Comparison of ENCODE assay signal across 8 cellular contexts in genomic region chr3:187736418-187736871, GRCh38. TPM values are rescaled to one million over a fixed set of nuclear protein-coding genes. Genes with fewer than 3 reads are reported as not detected.
DNase-seq lines count a peak whose midpoint lies in the region; ATAC-seq and TF ChIP-seq lines count a peak whose summit lies in the region.

No MANE protein-coding gene starts in this region.

- H3K79me1 ChIP-seq in neuronal stem cell (ENCODE audit: low read depth, low read length), result no peaks in the 10 kb centered on the region

- H3K27me3 ChIP-seq in heart left ventricle (no peaks in the 10 kb centered on the region), brain microvascular endothelial cell (replicated peaks) (no peaks in the 10 kb centered on the region), uterus (no peaks in the 10 kb centered on the region), neuronal stem cell (ENCODE audit: control insufficient read depth in 3 of 3, insufficient read depth in 3 of 3, low read depth in 1 of 3, low read length in 3 of 3) (peaks cover 0 to 8% (median 0%) of the 10 kb centered on the region in 3 experiments)

- H3K18ac ChIP-seq in neuronal stem cell (ENCODE audit: low read length), result no peak overlapping the region

- in situ Hi-C loops in brain microvascular endothelial cell (cut with HindIII; ENCODE audit: low pct_ligation_motif_present, low sequenced_read_pairs), result loop anchor here (25.0 kb wide), 3 partner anchors 551 to 951 kb away; no protein-coding TSS in a partner anchor

- H3K27ac ChIP-seq in heart left ventricle (peak overlapping the region; percentile 94 to 100 (median 98)), brain microvascular endothelial cell (no peak overlapping the region), uterus (peak overlapping the region; percentile 98 to 100), neuronal stem cell (replicated peaks; ENCODE audit: low read length) (no peak overlapping the region)

- H3K9me3 ChIP-seq in heart left ventricle (no peaks in the 10 kb centered on the region), uterus (no peaks in the 10 kb centered on the region), neuronal stem cell (replicated peaks in 1 of 2; ENCODE audit: control insufficient read depth in 2 of 2, insufficient read depth in 1 of 2, low read depth in 1 of 2, low read length in 2 of 2) (no peaks in the 10 kb centered on the region)

- H4K91ac ChIP-seq in neuronal stem cell (ENCODE audit: low read depth, low read length, poor library complexity), result no peak overlapping the region

- H2AK5ac ChIP-seq in neuronal stem cell (ENCODE audit: low read depth, low read length), result no peak overlapping the region

- no peak overlapping the region for H3K14ac ChIP-seq in neuronal stem cell (ENCODE audit: low read length)

- peak overlapping the region in 11 of 12 donors; percentile 6 to 89 (median 74) for H3K4me3 ChIP-seq in heart left ventricle
- H3K4me3 ChIP-seq in brain microvascular endothelial cell (ENCODE audit: low read depth, low read length), result no peak overlapping the region
- H3K4me3 ChIP-seq in uterus, result no peak overlapping the region
- H3K4me3 ChIP-seq in neuronal stem cell (ENCODE audit: low read length in 2 of 2), result no peak overlapping the region

- no peak overlapping the region for H2BK12ac ChIP-seq in neuronal stem cell (ENCODE audit: low read length)

- no peak overlapping the region for H2AFZ ChIP-seq in neuronal stem cell (ENCODE audit: low read length)

- H2BK5ac ChIP-seq in neuronal stem cell (ENCODE audit: low read length), result no peak overlapping the region

- no peak overlapping the region for H2BK120ac ChIP-seq in neuronal stem cell (ENCODE audit: low read depth, low read length)

- no peak overlapping the region for H3K4ac ChIP-seq in neuronal stem cell (ENCODE audit: low read length)

- DNase-seq in heart left ventricle (peak in 4 of 5 donors; percentile 34 to 65 (median 51)), Right ventricle myocardium superior (no peak), brain microvascular endothelial cell (peak; percentile 45), lung microvascular endothelial cell (ENCODE audit: low read depth in 2 of 2) (peak; percentile 29 to 67), uterus (no peak), germinal center (ENCODE audit: low spot score) (no peak), neuronal stem cell (ENCODE audit: low spot score) (no peak), NCI-H128 (lab: John Stamatoyannopoulos, UW; ENCODE audit: unreplicated experiment) (no peak)

- H3K4me1 ChIP-seq in heart left ventricle, result peaks cover 0 to 64% (median 41%) of the 10 kb centered on the region in 12 donors
- peaks cover 6 to 7% of the 10 kb centered on the region in 2 donors for H3K4me1 ChIP-seq in uterus
- H3K4me1 ChIP-seq in neuronal stem cell (ENCODE audit: control insufficient read depth in 2 of 2, insufficient read depth in 1 of 2, low read depth in 1 of 2, low read length in 2 of 2), result peaks cover 9 to 12% of the 10 kb centered on the region in 2 donors

- intact Hi-C loops in heart left ventricle (cut with DNase I) (loop anchor here in 6 of 10 donors (2.0 to 10.0 kb wide), 5 partner anchors 1308 to 1498 kb away; no protein-coding TSS in a partner anchor), Right ventricle myocardium superior (cut with DNase I) (no loop called here), uterus (cut with DNase I; ENCODE audit: low total_unique reads) (no loop called here)

- no peak overlapping the region for H4K8ac ChIP-seq in neuronal stem cell (ENCODE audit: low read depth, low read length)

- no peak overlapping the region for H3K9ac ChIP-seq in neuronal stem cell (ENCODE audit: low read depth, low read length, poor library complexity)

- no peak overlapping the region for H3K23ac ChIP-seq in neuronal stem cell (ENCODE audit: low read depth, low read length, poor library complexity)

- ATAC-seq in heart left ventricle, result no peak
- ATAC-seq in Right ventricle myocardium superior (ENCODE audit: poor library complexity), result no peak

- WGBS in heart left ventricle, 4 donors, result 55 to 63% (median 56%) methylated on average over 8 of the region's 8 CpGs
- no CpG with 5 or more reads among the region's 8 CpGs for WGBS in neuronal stem cell (ENCODE audit: extremely low coverage in 2 of 2, insufficient read length in 2 of 2, insufficient replicate concordance in 1 of 2), 2 donors

- no peak overlapping the region for H2BK15ac ChIP-seq in neuronal stem cell (ENCODE audit: low read length)

- TF ChIP-seq CTCF in heart left ventricle (IDR thresholded peaks at IDR 0.05) (no peak), brain microvascular endothelial cell (IDR thresholded peaks at IDR 0.05; ENCODE audit: low read depth, low read length, missing control alignments) (no peak), uterus (IDR thresholded peaks at IDR 0.05) (no peak)

- no peak overlapping the region for H3K4me2 ChIP-seq in neuronal stem cell (ENCODE audit: insufficient read depth, low read length, poor library complexity, severe bottlenecking)

- peaks cover 0 to 34% (median 28%) of the 10 kb centered on the region in 9 donors for H3K36me3 ChIP-seq in heart left ventricle
- peaks cover 15% of the 10 kb centered on the region for H3K36me3 ChIP-seq in brain microvascular endothelial cell (replicated peaks)
- H3K36me3 ChIP-seq in uterus, result no peaks in the 10 kb centered on the region
- H3K36me3 ChIP-seq in neuronal stem cell (replicated peaks in 1 of 2; ENCODE audit: control insufficient read depth in 2 of 2, insufficient read depth in 2 of 2, low read length in 2 of 2), result peaks cover 10 to 12% of the 10 kb centered on the region in 2 donors

- TF ChIP-seq POLR2A in heart left ventricle (IDR thresholded peaks at IDR 0.05) (no peak), uterus (IDR thresholded peaks at IDR 0.05) (no peak)

RNA-seq across cellular contexts. Expression of gene BCL6, which starts 8.8 kb away (rescaled TPM):
- 100 to 1,000 TPM in 1 of 9 donors, 10 to 100 TPM in 8; 29.7 to 109 (median 62.0) TPM for total RNA-seq in heart left ventricle
- polyA plus RNA-seq in heart left ventricle, result 10 to 100 TPM; 29.3 to 45.7 TPM
- 82.1 TPM for total RNA-seq in Right ventricle myocardium superior
- 1.5 and 1.8 TPM in 2 replicates for total RNA-seq in lung microvascular endothelial cell
- total RNA-seq in uterus, result 100 to 1,000 TPM in 1 of 4 donors, 10 to 100 TPM in 2, 1 to 10 TPM in 1; 6.6 to 188 (median 51.0) TPM
- polyA plus RNA-seq in neuronal stem cell (2013, experiment 1 of 2), result 12.1 TPM
- polyA plus RNA-seq in neuronal stem cell (2013, experiment 2 of 2), result 12.1 TPM

RNA-seq across cellular contexts. Expression of gene RTP2, which starts 34.1 kb away (rescaled TPM):
- total RNA-seq in heart left ventricle (not detected), Right ventricle myocardium superior (not detected), lung microvascular endothelial cell (not detected in 2 replicates), uterus (not detected)
- polyA plus RNA-seq in heart left ventricle, result not detected
- not detected for polyA plus RNA-seq in neuronal stem cell (2013, experiment 1 of 2)
- not detected for polyA plus RNA-seq in neuronal stem cell (2013, experiment 2 of 2)

Comparison
In these comparisons a context has a peak if more than half of its experiments do, and no peak if none do; other contexts are left out.
1. DNase-seq: peak in heart left ventricle (4 of 5), brain microvascular endothelial cell (single experiment) and lung microvascular endothelial cell (2 of 2); none in Right ventricle myocardium superior (single experiment), uterus (0 of 2), germinal center (single experiment), neuronal stem cell (single experiment) and NCI-H128 (single experiment).
2. intact Hi-C loops: an anchor here in heart left ventricle (2.0 to 10.0 kb wide); none called in Right ventricle myocardium superior and uterus.
3. H3K27ac ChIP-seq: peak in heart left ventricle (12 of 12) and uterus (2 of 2); none in brain microvascular endothelial cell (single experiment) and neuronal stem cell (single experiment).
4. H3K4me3 ChIP-seq: peak in heart left ventricle (11 of 12); none in brain microvascular endothelial cell (single experiment), uterus (0 of 2) and neuronal stem cell (0 of 2).